Comparison of ENCODE assay signal across 10 cellular contexts in the genomic region with DNA sequence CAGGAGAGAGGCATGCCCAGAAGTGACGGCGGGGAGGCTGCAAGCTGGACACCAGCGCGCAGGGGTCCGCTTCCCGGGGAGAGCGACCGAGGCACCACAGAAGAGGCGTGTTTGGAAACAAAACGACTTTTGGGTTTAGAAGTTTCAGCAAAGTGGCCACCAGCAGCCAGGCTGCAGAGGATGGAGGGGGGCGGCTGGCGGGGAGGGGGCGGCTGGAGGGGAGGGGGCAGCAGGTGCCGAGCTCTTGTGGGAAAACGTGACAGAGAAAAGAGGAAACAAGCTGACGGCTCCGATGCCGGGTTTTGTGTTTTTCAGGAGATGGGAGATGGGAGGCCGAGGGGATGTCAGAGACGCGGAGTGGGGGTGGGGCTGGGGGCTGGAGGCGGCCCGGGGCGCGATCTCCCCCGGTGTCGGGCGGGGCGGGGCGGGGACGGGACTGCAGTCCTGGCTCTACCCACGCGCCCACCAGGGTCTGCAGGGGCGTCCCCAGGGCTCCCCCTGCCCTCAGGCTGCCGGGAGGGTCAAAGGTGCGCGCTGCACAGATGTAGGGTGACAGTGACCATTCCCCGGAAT. TPM values are rescaled to one million over a fixed set of nuclear protein-coding genes. Genes with fewer than 3 reads are reported as not detected.
DNase-seq lines count a peak whose midpoint lies in the region; ATAC-seq and TF ChIP-seq lines count a peak whose summit lies in the region.
"Had no signal": no experiment of that assay in that cellular context is flagged by ENCODE, and none has a peak within 500 bp of the region (broad histone marks: within the 10 kb centered on the region; RNA-seq: fewer than 3 reads in every experiment).

No MANE protein-coding gene starts in this region.

- intact Hi-C loops in lower lobe of right lung (cut with DNase I) = no loop called here

- H3K4me1 Mint-ChIP-seq in brain = peaks cover 57% of the 10 kb centered on the region

- H3K4me3 ChIP-seq in lower lobe of right lung (peak overlapping the region; percentile 56), subcutaneous abdominal adipose tissue (ENCODE audit: low read depth in 1 of 5, low read length in 5 of 5) (peak overlapping the region in 4 of 5 donors; percentile 30 to 68 (median 52))

- H3K27me3 Mint-ChIP-seq in brain = peaks cover 5% of the 10 kb centered on the region

- H3K27ac Mint-ChIP-seq in brain = peak overlapping the region in 4 of 5 experiments; percentile 12 to 94 (median 85)

- peaks cover 15% of the 10 kb centered on the region for H3K4me1 ChIP-seq in lower lobe of right lung
- peaks cover 0 to 38% (median 34%) of the 10 kb centered on the region in 5 donors for H3K4me1 ChIP-seq in subcutaneous abdominal adipose tissue (ENCODE audit: control insufficient read depth in 5 of 5, insufficient read depth in 5 of 5, low read length in 5 of 5)

- H3K9me3 ChIP-seq in lower lobe of right lung = no peaks in the 10 kb centered on the region
- no peaks in the 10 kb centered on the region for H3K9me3 ChIP-seq in subcutaneous abdominal adipose tissue (ENCODE audit: control insufficient read depth in 5 of 5, low read length in 5 of 5)

- peaks cover 0 to 7% (median 0%) of the 10 kb centered on the region in 5 experiments for H3K9me3 Mint-ChIP-seq in brain

- in situ Hi-C loops in GM13977 (cut with MboI; ENCODE audit: low pct_unique_long_range_greater_than_20kb, low sequenced_read_pairs, unreplicated experiment) = no loop called here

- H3K36me3 ChIP-seq in lower lobe of right lung (no peaks in the 10 kb centered on the region), subcutaneous abdominal adipose tissue (ENCODE audit: control insufficient read depth in 5 of 5, insufficient read depth in 5 of 5, low read length in 5 of 5) (no peaks in the 10 kb centered on the region)

- H3K4me3 Mint-ChIP-seq in brain = peak overlapping the region; percentile 62 to 85 (median 72)

- H3K9ac ChIP-seq in subcutaneous abdominal adipose tissue (ENCODE audit: low read length in 5 of 5) = peak overlapping the region in 3 of 5 donors; percentile 66 to 73 (median 67)

- H3K27ac ChIP-seq in lower lobe of right lung (peak overlapping the region; percentile 75), subcutaneous abdominal adipose tissue (ENCODE audit: low read depth, low read length) (peak overlapping the region; percentile 30)
- H3K27ac ChIP-seq: 22Rv1 had no signal

- ATAC-seq in lower lobe of right lung (peak; percentile 2 to 4), HG03460 (IDR thresholded peaks at IDR 0.05; ENCODE audit: unreplicated experiment) (no peak), GM18511 (IDR thresholded peaks at IDR 0.05; ENCODE audit: unreplicated experiment) (no peak)

- H3K36me3 Mint-ChIP-seq in brain = no peaks in the 10 kb centered on the region

- DNase-seq in DMS53 (lab: John Stamatoyannopoulos, UW) = peak; percentile 22
- DNase-seq in DMS53 treated with DMSO at 0.1 percent for 48 hours (lab: John Stamatoyannopoulos, UW; ENCODE audit: unreplicated experiment) = no peak
- DNase-seq in lower lobe of right lung = no peak
- no peak for DNase-seq in GM13977 (ENCODE audit: low spot score)
- DNase-seq: NCI-H526 treated with DMSO at 0.1 percent for 48 hours had no signal

- TF ChIP-seq CTCF in brain (conservative IDR thresholded peaks at IDR 0.05) (no peak), lower lobe of right lung (IDR thresholded peaks at IDR 0.05) (no peak), GM13977 (IDR thresholded peaks at IDR 0.05; ENCODE audit: extremely low read depth, insufficient read depth, missing control alignments) (no peak)

- H3K27me3 ChIP-seq in lower lobe of right lung (ENCODE audit: low read depth) (no peaks in the 10 kb centered on the region), subcutaneous abdominal adipose tissue (ENCODE audit: control insufficient read depth in 5 of 5, insufficient read depth in 4 of 5, low read length in 5 of 5) (no peaks in the 10 kb centered on the region)

RNA-seq across cellular contexts. Expression of gene RPH3AL, which starts 32.1 kb away (rescaled TPM):
- 2.7 TPM for polyA plus RNA-seq in brain (ENCODE audit: insufficient read depth, low read depth, low replicate concordance)
- 38.7 TPM for total RNA-seq in lower lobe of right lung

Comparison
In these comparisons a context has a peak if more than half of its experiments do, and no peak if none do; other contexts are left out.
1. ATAC-seq: peak in lower lobe of right lung (2 of 2); none in HG03460 (single experiment) and GM18511 (single experiment).